16 cellular contexts compared by ENCODE assay signal in the genomic region with DNA sequence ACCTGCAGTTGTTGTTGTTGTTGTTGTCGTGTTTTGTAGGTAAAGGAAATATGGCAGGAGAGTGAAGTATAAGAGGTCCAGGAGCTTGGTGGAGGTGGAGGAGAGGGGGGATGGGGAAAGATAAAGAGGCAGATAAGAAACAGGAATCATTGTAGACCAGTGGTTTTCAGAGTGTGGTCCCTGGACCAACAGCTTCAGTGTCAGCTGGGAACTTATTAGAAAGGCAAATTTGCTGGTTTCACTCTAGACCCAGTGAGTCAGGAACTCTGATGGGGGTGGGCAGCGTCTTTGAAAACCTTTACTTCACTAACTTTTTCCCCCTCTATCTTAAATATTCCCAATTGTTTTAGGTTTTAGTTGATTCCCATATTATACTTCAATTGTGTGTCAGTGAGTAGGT.
DNase-seq lines count a peak whose midpoint lies in the region; ATAC-seq and TF ChIP-seq lines count a peak whose summit lies in the region.
"Had no signal": no experiment of that assay in that cellular context is flagged by ENCODE, and none has a peak within 500 bp of the region (broad histone marks: within the 10 kb centered on the region; RNA-seq: fewer than 3 reads in every experiment).

No MANE protein-coding gene starts in this region.

- H3K9me3 ChIP-seq in CD4-positive, alpha-beta memory T cell (ENCODE audit: control insufficient read depth in 1 of 2, low read length in 2 of 2) = no peaks in the 10 kb centered on the region
- H3K9me3 ChIP-seq: right lobe of liver, testis had no signal

- CTCF ChIA-PET in CD4-positive, alpha-beta memory T cell (lab: Charles Lee; ENCODE audit: partially characterized antibody) = no interaction called here

- H3K36me3 ChIP-seq in CD4-positive, alpha-beta memory T cell (ENCODE audit: insufficient read depth, low read length) = no peaks in the 10 kb centered on the region
- H3K36me3 ChIP-seq: right lobe of liver had no signal

- H3K4me3 ChIP-seq in CD4-positive, alpha-beta memory T cell (ENCODE audit: low read length in 2 of 2) = no peak overlapping the region
- H3K4me3 ChIP-seq: right lobe of liver, testis had no signal

- H3K4me1 Mint-ChIP-seq in CD14-positive monocyte = peaks cover 2% of the 10 kb centered on the region
- H3K4me1 Mint-ChIP-seq in CD4-positive, alpha-beta memory T cell = no peaks in the 10 kb centered on the region
- H3K4me1 Mint-ChIP-seq in mesothelial cell of epicardium = peaks cover 36% of the 10 kb centered on the region
- H3K4me1 Mint-ChIP-seq: activated CD4-positive, alpha-beta T cell treated with anti-CD3 and anti-CD28 coated beads for 36 hours; natural killer cell had no signal

- TF ChIP-seq CTCF in CD14-positive monocyte (IDR thresholded peaks at IDR 0.05) = no peak
- TF ChIP-seq CTCF in mesothelial cell of epicardium (IDR thresholded peaks at IDR 0.05; ENCODE audit: unreplicated experiment) = no peak

- POLR2A ChIA-PET in CD4-positive, alpha-beta memory T cell (lab: Charles Lee; ENCODE audit: partially characterized antibody) = no interaction called here

- peak; percentile 46 for ATAC-seq in GM19351 (IDR thresholded peaks at IDR 0.05; ENCODE audit: unreplicated experiment)
- peak; percentile 65 for ATAC-seq in HG02798 (IDR thresholded peaks at IDR 0.05; ENCODE audit: poor library complexity, unreplicated experiment)
- peak; percentile 56 for ATAC-seq in HG03571 (IDR thresholded peaks at IDR 0.05; ENCODE audit: unreplicated experiment)
- ATAC-seq: activated CD4-positive, alpha-beta T cell treated with anti-CD3 and anti-CD28 coated beads for 36 hours; CD8-positive, alpha-beta T cell; left colon; natural killer cell; right lobe of liver had no signal

- H3K27me3 Mint-ChIP-seq in CD14-positive monocyte (ENCODE audit: low read depth in 3 of 3) (peaks cover 0 to 3% (median 2%) of the 10 kb centered on the region in 3 donors), mesothelial cell of epicardium (ENCODE audit: low read depth) (no peaks in the 10 kb centered on the region)
- peaks cover 4% of the 10 kb centered on the region in 2 donors for H3K27me3 Mint-ChIP-seq in CD4-positive, alpha-beta memory T cell

- H3K9me3 Mint-ChIP-seq in CD14-positive monocyte = no peaks in the 10 kb centered on the region
- H3K9me3 Mint-ChIP-seq in CD4-positive, alpha-beta memory T cell = peaks cover 0 to 3% (median 0%) of the 10 kb centered on the region in 8 donors
- peaks cover 6% of the 10 kb centered on the region for H3K9me3 Mint-ChIP-seq in mesothelial cell of epicardium
- H3K9me3 Mint-ChIP-seq: CD8-positive, alpha-beta T cell; natural killer cell had no signal

- H3K4me1 ChIP-seq in CD4-positive, alpha-beta memory T cell (ENCODE audit: insufficient read depth, low read length) = no peaks in the 10 kb centered on the region
- H3K4me1 ChIP-seq: right lobe of liver, testis had no signal

- H3K36me3 Mint-ChIP-seq in CD14-positive monocyte (no peaks in the 10 kb centered on the region), mesothelial cell of epicardium (no peaks in the 10 kb centered on the region)
- H3K36me3 Mint-ChIP-seq in CD4-positive, alpha-beta memory T cell = no peaks in the 10 kb centered on the region
- H3K36me3 Mint-ChIP-seq: CD8-positive, alpha-beta T cell; natural killer cell had no signal

- H3K27me3 ChIP-seq in CD4-positive, alpha-beta memory T cell (ENCODE audit: insufficient read depth, low read length) = no peaks in the 10 kb centered on the region
- H3K27me3 ChIP-seq: right lobe of liver, testis had no signal

- intact Hi-C loops in CD14-positive monocyte (cut with micrococcal nuclease) = no loop called here
- intact Hi-C loops in CD4-positive, alpha-beta memory T cell (cut with micrococcal nuclease) = no loop called here

- no peak overlapping the region for H3K27ac ChIP-seq in CD4-positive, alpha-beta memory T cell (ENCODE audit: low read depth, low read length)
- H3K27ac ChIP-seq: right lobe of liver, testis had no signal

- H3K27ac Mint-ChIP-seq in CD14-positive monocyte (no peak overlapping the region), mesothelial cell of epicardium (no peak overlapping the region)
- H3K27ac Mint-ChIP-seq in CD4-positive, alpha-beta memory T cell = no peak overlapping the region
- H3K27ac Mint-ChIP-seq: activated CD4-positive, alpha-beta T cell treated with anti-CD3 and anti-CD28 coated beads for 36 hours; CD8-positive, alpha-beta T cell; natural killer cell had no signal

- DNase-seq in CD14-positive monocyte (ENCODE audit: low spot score) (no peak), mesothelial cell of epicardium (ENCODE audit: low spot score in 2 of 2, unreplicated experiment in 2 of 2) (no peak)
- no peak for DNase-seq in activated naive CD4-positive, alpha-beta T cell treated with Interleukin-2 at 50 U/mL for 16 hours
- no peak for DNase-seq in CD4-positive, alpha-beta memory T cell
- DNase-seq: activated CD4-positive, alpha-beta T cell treated with anti-CD3 and anti-CD28 coated beads for 36 hours; activated effector memory CD4-positive, alpha-beta T cell treated with Interleukin-2 at 50 U/mL for 16 hours; CD8-positive, alpha-beta T cell; glutamatergic neuron; left colon; natural killer cell; NCI-H2107; right lobe of liver; testis had no signal

- H3K4me3 Mint-ChIP-seq in CD14-positive monocyte (no peak overlapping the region), mesothelial cell of epicardium (no peak overlapping the region)
- no peak overlapping the region for H3K4me3 Mint-ChIP-seq in CD4-positive, alpha-beta memory T cell
- H3K4me3 Mint-ChIP-seq: activated CD4-positive, alpha-beta T cell treated with anti-CD3 and anti-CD28 coated beads for 36 hours; CD8-positive, alpha-beta T cell; natural killer cell had no signal
